17 cellular contexts compared by ENCODE assay signal in genomic region chr14:99025418-99025817, GRCh38.
"Had no signal": no experiment of that assay in that cellular context is flagged by ENCODE, and none has a peak within 500 bp of the region (broad histone marks: within the 10 kb centered on the region; RNA-seq: fewer than 3 reads in every experiment).

No MANE protein-coding gene starts in this region.

- H3K27ac ChIP-seq: colonic mucosa, esophagus muscularis mucosa, foreskin keratinocyte, gastroesophageal sphincter, heart left ventricle, left lung, lower lobe of right lung had no signal

- H3K36me3 ChIP-seq: colonic mucosa, esophagus muscularis mucosa, gastroesophageal sphincter, heart left ventricle, left lung, lower lobe of right lung had no signal

- ATAC-seq: foreskin keratinocyte, gastroesophageal sphincter, heart left ventricle, left cardiac atrium, left lung, left ventricle myocardium superior, lower lobe of right lung, mucosa of descending colon had no signal

- H3K9me3 ChIP-seq: colonic mucosa, esophagus muscularis mucosa, gastroesophageal sphincter, left lung, lower lobe of right lung, mucosa of descending colon had no signal

- H3K4me1 ChIP-seq: colonic mucosa, esophagus muscularis mucosa, gastroesophageal sphincter, left lung, lower lobe of right lung had no signal

- DNase-seq: colonic mucosa; dermis blood vessel endothelial cell; effector CD4-positive, alpha-beta T cell; effector memory CD4-positive, alpha-beta T cell; foreskin keratinocyte; heart left ventricle; hippocampal formation; left cardiac atrium; left lung; left ventricle myocardium superior; lower lobe of right lung; mesenchymal stem cell; mucosa of descending colon; naive B cell had no signal

- H3K27me3 ChIP-seq: colonic mucosa, esophagus muscularis mucosa, foreskin keratinocyte, gastroesophageal sphincter, left lung had no signal

- H3K4me3 ChIP-seq: colonic mucosa, dorsolateral prefrontal cortex, esophagus muscularis mucosa, gastroesophageal sphincter, heart left ventricle, left lung, lower lobe of right lung, mucosa of descending colon had no signal
